In genomic region chr5:111742595-111742994, GRCh38 we compare ENCODE assay signal across 9 cellular contexts. TPM values are rescaled to one million over a fixed set of nuclear protein-coding genes. Genes with fewer than 3 reads are reported as not detected.
A peak's percentile ranks its signal among the peaks of the same experiment; 100 is the strongest.
DNase-seq lines count a peak whose midpoint lies in the region; ATAC-seq and TF ChIP-seq lines count a peak whose summit lies in the region.
"Had no signal": no experiment of that assay in that cellular context is flagged by ENCODE, and none has a peak within 500 bp of the region (broad histone marks: within the 10 kb centered on the region; RNA-seq: fewer than 3 reads in every experiment).

No MANE protein-coding gene starts in this region.

- no peak for TF ChIP-seq CTCF in AG10803 (conservative IDR thresholded peaks at IDR 0.05; ENCODE audit: low read length)
- TF ChIP-seq CTCF in coronary artery (IDR thresholded peaks at IDR 0.05): no peak

- no peaks in the 10 kb centered on the region for H3K27me3 ChIP-seq in HUES64 (ENCODE audit: insufficient read depth, low read length)

- H3K4me3 ChIP-seq in AG10803 (ENCODE audit: low read length) (no peak overlapping the region), HUES64 (ENCODE audit: low read length) (no peak overlapping the region), coronary artery (peak overlapping the region; percentile 29)
- H3K4me3 ChIP-seq: skin epidermis had no signal

- WGBS in HUES64: 92% methylated on average over 8 of the region's 8 CpGs

- H3K9ac ChIP-seq in HUES64 (ENCODE audit: low read depth, low read length): 0 out of 2 replicates have a peak overlapping the region, but pooled peaks have one; percentile 17

- peaks cover 74% of the 10 kb centered on the region for H3K4me1 ChIP-seq in HUES64 (ENCODE audit: insufficient read depth, low read length)

- ATAC-seq in GM21723 (IDR thresholded peaks at IDR 0.05; ENCODE audit: unreplicated experiment): no peak
- ATAC-seq in HG02884 (IDR thresholded peaks at IDR 0.05; ENCODE audit: unreplicated experiment): no peak

- H3K27ac ChIP-seq in HUES64 (ENCODE audit: low read depth, low read length) (0 out of 2 replicates have a peak overlapping the region, but pooled peaks have one; percentile 36), coronary artery (peak overlapping the region in 1 of 2 donors; percentile 27)

- no peaks in the 10 kb centered on the region for H3K9me3 ChIP-seq in HUES64 (ENCODE audit: insufficient read depth, low read depth, low read length)

- peaks cover 4% of the 10 kb centered on the region; the same call in 1 of the 2 replicates for H3K36me3 ChIP-seq in HUES64 (ENCODE audit: insufficient read depth, low read length)

- DNase-seq in AG10803 (ENCODE audit: low read depth) (peak; percentile 97), coronary artery (ENCODE audit: low spot score) (no peak), myocyte (ENCODE audit: low read depth) (peak; percentile 61), iPS-NIHi7 (ENCODE audit: extremely low spot score) (no peak), NCI-H1930 (lab: John Stamatoyannopoulos, UW) (no peak)

RNA-seq across cellular contexts. Expression of gene NREP, which starts 14.4 kb away (rescaled TPM):
- 261 TPM for polyA plus RNA-seq in HUES64 (2013, experiment 1 of 2)
- polyA plus RNA-seq in HUES64 (2013, experiment 2 of 2): 263 TPM
- 142 and 169 TPM in 2 replicates for total RNA-seq in myocyte
- polyA plus RNA-seq in myocyte (2012): 76.0 TPM

Comparison
In these comparisons a context has a peak if more than half of its experiments do, and no peak if none do; other contexts are left out.
1. DNase-seq: peak in AG10803 (single experiment) and myocyte (single experiment); none in coronary artery (single experiment), iPS-NIHi7 (single experiment) and NCI-H1930 (0 of 2).